ENCODE assay signal across 7 cellular contexts in genomic region chr5:112904996-112905395, GRCh38. TPM values are rescaled to one million over a fixed set of nuclear protein-coding genes. Genes with fewer than 3 reads are reported as not detected.
DNase-seq lines count a peak whose midpoint lies in the region; ATAC-seq and TF ChIP-seq lines count a peak whose summit lies in the region.
"Not testable (repeated sequence)": the region's sequence is repeated elsewhere in the genome, so short reads cannot be mapped to it uniquely, and the experiment has no call there.

No MANE protein-coding gene starts in this region.

- H4K20me1 ChIP-seq in OCI-LY3 (ENCODE audit: insufficient read depth, low read length), result not testable (repeated sequence)

- H3K4me1 ChIP-seq in OCI-LY3 (ENCODE audit: low read length), result peaks cover 34% of the 10 kb centered on the region
- not testable (repeated sequence) for H3K4me1 ChIP-seq in neutrophil (ENCODE audit: control insufficient read depth in 1 of 2, insufficient read depth in 1 of 2, low read depth in 1 of 2, low read length in 1 of 2)

- peak overlapping the region; percentile 11; the same call in 1 of the 2 replicates for H3K4me2 ChIP-seq in OCI-LY3 (ENCODE audit: low read length)

- H3K4me3 Mint-ChIP-seq in IgD-negative memory B cell; activated B cell treated with CpG ODN at 0.5 μM for 24 hours; effector memory CD8-positive, alpha-beta T cell: not testable (repeated sequence)

- not testable (repeated sequence) for H3K79me2 ChIP-seq in OCI-LY3 (ENCODE audit: low read length)

- not testable (repeated sequence) for H3K9me3 ChIP-seq in OCI-LY3 (ENCODE audit: insufficient read depth, low read length); neutrophil

- H3K27me3 ChIP-seq in OCI-LY3 (ENCODE audit: low read depth, low read length); neutrophil: not testable (repeated sequence)

- POLR2A ChIA-PET in activated B cell treated with CpG ODN at 0.5 μM for 24 hours (lab: Charles Lee), result interaction anchor here (1.8 kb wide), 1 partner anchor 16 kb away, joined by 8 read pairs; no protein-coding TSS in a partner anchor

- not testable (repeated sequence) for H3K36me3 ChIP-seq in OCI-LY3 (replicated peaks; ENCODE audit: low read depth, low read length)
- peaks cover 50% of the 10 kb centered on the region for H3K36me3 ChIP-seq in neutrophil

- CTCF ChIA-PET in activated B cell treated with CpG ODN at 0.5 μM for 24 hours (lab: Charles Lee), result not testable (repeated sequence)

- intact Hi-C loops in activated B cell treated with CpG ODN at 0.5 μM for 24 hours (cut with micrococcal nuclease), result loop anchor here (2.0 kb wide), 1 partner anchor 16 kb away; no protein-coding TSS in a partner anchor

- H3K4me1 Mint-ChIP-seq in IgD-negative memory B cell (peaks cover 17 to 31% (median 25%) of the 10 kb centered on the region in 3 donors), activated B cell treated with CpG ODN at 0.5 μM for 24 hours (peaks cover 27% of the 10 kb centered on the region)
- H3K4me1 Mint-ChIP-seq in effector memory CD8-positive, alpha-beta T cell (ENCODE audit: low read depth in 2 of 2), result peaks cover 20 to 29% of the 10 kb centered on the region in 2 donors

- not testable (repeated sequence) for H3K9ac ChIP-seq in OCI-LY3 (ENCODE audit: low read length)

- H3K4me3 ChIP-seq in OCI-LY3 (ENCODE audit: low read length); neutrophil (ENCODE audit: low read depth in 1 of 2, low read length in 1 of 2): not testable (repeated sequence)

- H3K27ac ChIP-seq in OCI-LY3 (ENCODE audit: low read length) (peak overlapping the region; percentile 6; the same call in 1 of the 2 replicates), neutrophil (peak overlapping the region; percentile 65)

- not testable (repeated sequence) for H2AFZ ChIP-seq in OCI-LY3 (ENCODE audit: low read depth, low read length)

- not testable (repeated sequence) for H3K9me3 Mint-ChIP-seq in IgD-negative memory B cell; activated B cell treated with CpG ODN at 0.5 μM for 24 hours; effector memory CD8-positive, alpha-beta T cell

- H3K27ac Mint-ChIP-seq in IgD-negative memory B cell (peak overlapping the region in 2 of 3 donors; percentile 17 to 89), activated B cell treated with CpG ODN at 0.5 μM for 24 hours (peak overlapping the region; percentile 30)
- peak overlapping the region; percentile 49 to 66 for H3K27ac Mint-ChIP-seq in effector memory CD8-positive, alpha-beta T cell

- TF ChIP-seq CTCF in OCI-LY3 (IDR thresholded peaks at IDR 0.05; ENCODE audit: low read depth, low read length); activated B cell treated with CpG ODN at 0.5 μM for 24 hours (IDR thresholded peaks at IDR 0.05); neutrophil (IDR thresholded peaks at IDR 0.05): not testable (repeated sequence)

- ATAC-seq in activated B cell treated with CpG ODN at 0.5 μM for 24 hours (ENCODE audit: low read depth); effector memory CD8-positive, alpha-beta T cell (replicated peaks): not testable (repeated sequence)

- DNase-seq in CD1c-positive myeloid dendritic cell (ENCODE audit: extremely low spot score) (peak; percentile 64), MV-4-11 (lab: John Stamatoyannopoulos, UW) (peak; percentile 29)
- DNase-seq in activated B cell treated with CpG ODN at 0.5 μM for 24 hours; effector memory CD8-positive, alpha-beta T cell: not testable (repeated sequence)

- not testable (repeated sequence) for H3K36me3 Mint-ChIP-seq in IgD-negative memory B cell
- peaks cover 56% of the 10 kb centered on the region for H3K36me3 Mint-ChIP-seq in activated B cell treated with CpG ODN at 0.5 μM for 24 hours (ENCODE audit: low read depth)
- H3K36me3 Mint-ChIP-seq in effector memory CD8-positive, alpha-beta T cell (ENCODE audit: insufficient read depth), result peaks cover 45% of the 10 kb centered on the region

- H3K27me3 Mint-ChIP-seq in IgD-negative memory B cell; activated B cell treated with CpG ODN at 0.5 μM for 24 hours; effector memory CD8-positive, alpha-beta T cell: not testable (repeated sequence)

RNA-seq across cellular contexts. Expression of gene REEP5, which starts 17.0 kb away (rescaled TPM):
- 113 TPM for polyA plus RNA-seq in IgD-negative memory B cell
- total RNA-seq in activated B cell treated with CpG ODN at 0.5 μM for 24 hours, result 44.5 and 46.8 TPM in 2 replicates

RNA-seq across cellular contexts. Expression of gene SRP19, which starts 43.9 kb away (rescaled TPM):
- 105 TPM for polyA plus RNA-seq in IgD-negative memory B cell
- total RNA-seq in activated B cell treated with CpG ODN at 0.5 μM for 24 hours, result 50.4 and 51.6 TPM in 2 replicates
